22 cellular contexts compared by ENCODE assay signal in genomic region chr12:24416423-24417109, GRCh38.
"Had no signal": no experiment of that assay in that cellular context is flagged by ENCODE, and none has a peak within 500 bp of the region (broad histone marks: within the 10 kb centered on the region; RNA-seq: fewer than 3 reads in every experiment).

No MANE protein-coding gene starts in this region.

- H3K9me3 Mint-ChIP-seq: activated naive CD4-positive, alpha-beta T cell treated with anti-CD3 and anti-CD28 coated beads, Interleukin-2, amount 10 ng/mL, durations not matched to agents 7 days and 5 days; activated naive CD8-positive, alpha-beta T cell treated with anti-CD3 and anti-CD28 coated beads, Interleukin-2, amount 50 U/mL, for 24 hours; activated T-cell treated with anti-CD3 and anti-CD28 coated beads, Interleukin-2, amount 50 U/mL, for 4 hours had no signal

- H3K4me3 Mint-ChIP-seq: activated naive CD4-positive, alpha-beta T cell treated with anti-CD3 and anti-CD28 coated beads, Interleukin-2, amount 10 ng/mL, durations not matched to agents 7 days and 5 days; activated naive CD8-positive, alpha-beta T cell treated with anti-CD3 and anti-CD28 coated beads, Interleukin-2, amount 50 U/mL, for 24 hours; activated T-cell treated with anti-CD3 and anti-CD28 coated beads, Interleukin-2, amount 50 U/mL, for 4 hours; brain; mesothelial cell of epicardium; nephron had no signal

- H3K27me3 Mint-ChIP-seq: activated naive CD4-positive, alpha-beta T cell treated with anti-CD3 and anti-CD28 coated beads, Interleukin-2, amount 10 ng/mL, durations not matched to agents 7 days and 5 days had no signal

- H3K4me3 ChIP-seq: lower lobe of right lung, spleen, upper lobe of left lung had no signal

- H3K27ac Mint-ChIP-seq: activated naive CD4-positive, alpha-beta T cell treated with anti-CD3 and anti-CD28 coated beads, Interleukin-2, amount 10 ng/mL, durations not matched to agents 7 days and 5 days; brain; mesothelial cell of epicardium; nephron had no signal

- H3K27ac ChIP-seq: foreskin keratinocyte, lower lobe of right lung, parathyroid adenoma, upper lobe of left lung had no signal

- H3K4me1 Mint-ChIP-seq: activated naive CD4-positive, alpha-beta T cell treated with anti-CD3 and anti-CD28 coated beads, Interleukin-2, amount 10 ng/mL, durations not matched to agents 7 days and 5 days; nephron had no signal

- H3K9ac ChIP-seq: parathyroid adenoma had no signal

- H3K36me3 ChIP-seq: lower lobe of right lung, spleen, upper lobe of left lung had no signal

- H3K9me3 ChIP-seq: lower lobe of right lung, upper lobe of left lung had no signal

- H3K27me3 ChIP-seq: foreskin keratinocyte, spleen, upper lobe of left lung had no signal

- H3K36me3 Mint-ChIP-seq: activated naive CD4-positive, alpha-beta T cell treated with anti-CD3 and anti-CD28 coated beads, Interleukin-2, amount 10 ng/mL, durations not matched to agents 7 days and 5 days; mesothelial cell of epicardium had no signal

- H2AFZ ChIP-seq: parathyroid adenoma had no signal

- ATAC-seq: activated naive CD8-positive, alpha-beta T cell treated with anti-CD3 and anti-CD28 coated beads, Interleukin-2, amount 50 U/mL, for 24 hours; activated T-cell treated with anti-CD3 and anti-CD28 coated beads, Interleukin-2, amount 50 U/mL, for 4 hours; foreskin keratinocyte; left colon; lower lobe of right lung had no signal

- H3K4me1 ChIP-seq: foreskin keratinocyte, lower lobe of right lung, parathyroid adenoma, upper lobe of left lung had no signal

- DNase-seq: activated CD4-positive, alpha-beta T cell treated with anti-CD3 and anti-CD28 coated beads, Interleukin-2, amount 50 U/mL, for 1 hour; activated CD8-positive, alpha-beta memory T cell treated with anti-CD3 and anti-CD28 coated beads, Interleukin-2, amount 50 U/mL, for 4 hours; activated effector memory CD4-positive, alpha-beta T cell treated with Interleukin-2 at 50 U/mL for 16 hours; activated naive CD4-positive, alpha-beta T cell treated with anti-CD3 and anti-CD28 coated beads, Interleukin-2, amount 10 ng/mL, durations not matched to agents 7 days and 5 days; activated naive CD8-positive, alpha-beta T cell treated with anti-CD3 and anti-CD28 coated beads, Interleukin-2, amount 50 U/mL, for 24 hours; activated T-cell treated with anti-CD3 and anti-CD28 coated beads, Interleukin-2, amount 50 U/mL, for 4 hours; anterior cingulate cortex; caudate nucleus; foreskin keratinocyte; hypothalamus; left colon; lower lobe of right lung; spleen; stimulated activated CD4-positive, alpha-beta T cell treated with anti-CD3 and anti-CD28 coated beads, Interleukin-4, amount 100 ng/mL, for 4 hours; stimulated activated naive CD4-positive, alpha-beta T cell; substantia nigra; T1000; upper lobe of left lung had no signal
